Comparison of ENCODE assay signal across 24 cellular contexts in genomic region chr3:73143401-73143800, GRCh38.
"Had no signal": no experiment of that assay in that cellular context is flagged by ENCODE, and none has a peak within 500 bp of the region (broad histone marks: within the 10 kb centered on the region; RNA-seq: fewer than 3 reads in every experiment).

No MANE protein-coding gene starts in this region.

- H3K36me3 ChIP-seq: pancreas, thyroid gland, upper lobe of right lung had no signal

- H3K36me3 Mint-ChIP-seq: activated naive CD4-positive, alpha-beta T cell treated with anti-CD3 and anti-CD28 coated beads, Interleukin-2, amount 50 U/mL, for 24 hours; T-cell had no signal

- H3K9me3 ChIP-seq: pancreas, psoas muscle, thyroid gland, upper lobe of right lung had no signal

- DNase-seq: activated CD4-positive, alpha-beta T cell treated with anti-CD3 and anti-CD28 coated beads, Interleukin-2, amount 10 ng/mL, durations not matched to agents 7 days and 5 days; activated CD4-positive, CD25-positive, alpha-beta regulatory T cell treated with anti-CD3 and anti-CD28 coated beads, Interleukin-2, amount 50 U/mL, for 72 hours; activated CD8-positive, alpha-beta T cell treated with anti-CD3 and anti-CD28 coated beads for 36 hours; activated gamma-delta T cell; aorta; central memory CD4-positive, alpha-beta T cell; dermis blood vessel endothelial cell; effector CD8-positive, alpha-beta T cell; foreskin melanocyte; hypothalamus; mesenchymal stem cell; pancreas; psoas muscle; stimulated activated CD4-positive, alpha-beta T cell treated with anti-CD3 and anti-CD28 coated beads, Interleukin-1b, Interleukin-23, amount 100 ng/mL, for 48 hours; substantia nigra; T-cell; upper lobe of right lung had no signal

- H3K27ac Mint-ChIP-seq: activated CD4-positive, alpha-beta T cell treated with anti-CD3 and anti-CD28 coated beads, Interleukin-2, amount 10 ng/mL, durations not matched to agents 7 days and 5 days; activated CD8-positive, alpha-beta T cell treated with anti-CD3 and anti-CD28 coated beads for 36 hours; activated naive CD4-positive, alpha-beta T cell treated with anti-CD3 and anti-CD28 coated beads, Interleukin-2, amount 50 U/mL, for 24 hours; activated T-helper 1 cell treated with anti-CD3 and anti-CD28 coated beads, Interleukin-12 subunit alpha, Interleukin-12 subunit beta, Interleukin-2, Interleukin-4 antibody, amounts not matched to agents 30 ng/mL and 10 ng/mL and 1 ng/mL, durations not matched to agents 14 hours and 24 hours and 36 hours; stimulated activated naive CD8-positive, alpha-beta T cell treated with anti-CD3 and anti-CD28 coated beads, Interleukin-15, Interleukin-2, amounts not matched to agents 100 ng/mL and 50 ng/mL, for 24 hours; T-cell; T-helper 2 cell treated with Interferon-gamma antibody and Interleukin-4, amounts not matched to agents 5 μg/mL and 100 μg/mL, for 36 hours had no signal

- H3K27ac ChIP-seq: pancreas, psoas muscle, thyroid gland, upper lobe of right lung, VCaP had no signal

- H3K4me3 ChIP-seq: pancreas, psoas muscle, thyroid gland, upper lobe of right lung had no signal

- H3K27me3 ChIP-seq: pancreas, thyroid gland, upper lobe of right lung had no signal

- H3K9me3 Mint-ChIP-seq: activated CD4-positive, alpha-beta T cell treated with anti-CD3 and anti-CD28 coated beads, Interleukin-2, amount 10 ng/mL, durations not matched to agents 7 days and 5 days; activated CD8-positive, alpha-beta T cell treated with anti-CD3 and anti-CD28 coated beads for 36 hours; activated naive CD4-positive, alpha-beta T cell treated with anti-CD3 and anti-CD28 coated beads, Interleukin-2, amount 50 U/mL, for 24 hours; activated T-helper 1 cell treated with anti-CD3 and anti-CD28 coated beads, Interleukin-12 subunit alpha, Interleukin-12 subunit beta, Interleukin-2, Interleukin-4 antibody, amounts not matched to agents 30 ng/mL and 10 ng/mL and 1 ng/mL, durations not matched to agents 14 hours and 24 hours and 36 hours; neural crest cell; stimulated activated naive CD8-positive, alpha-beta T cell treated with anti-CD3 and anti-CD28 coated beads, Interleukin-15, Interleukin-2, amounts not matched to agents 100 ng/mL and 50 ng/mL, for 24 hours; T-cell; T-helper 2 cell treated with Interferon-gamma antibody and Interleukin-4, amounts not matched to agents 5 μg/mL and 100 μg/mL, for 36 hours had no signal

- H3K4me1 ChIP-seq: psoas muscle, thyroid gland had no signal

- H3K4me1 Mint-ChIP-seq: activated CD4-positive, alpha-beta T cell treated with anti-CD3 and anti-CD28 coated beads, Interleukin-2, amount 10 ng/mL, durations not matched to agents 7 days and 5 days; activated naive CD4-positive, alpha-beta T cell treated with anti-CD3 and anti-CD28 coated beads, Interleukin-2, amount 50 U/mL, for 24 hours; T-cell had no signal

- H3K4me3 Mint-ChIP-seq: activated CD4-positive, alpha-beta T cell treated with anti-CD3 and anti-CD28 coated beads, Interleukin-2, amount 10 ng/mL, durations not matched to agents 7 days and 5 days; activated CD8-positive, alpha-beta T cell treated with anti-CD3 and anti-CD28 coated beads for 36 hours; activated naive CD4-positive, alpha-beta T cell treated with anti-CD3 and anti-CD28 coated beads, Interleukin-2, amount 50 U/mL, for 24 hours; activated T-helper 1 cell treated with anti-CD3 and anti-CD28 coated beads, Interleukin-12 subunit alpha, Interleukin-12 subunit beta, Interleukin-2, Interleukin-4 antibody, amounts not matched to agents 30 ng/mL and 10 ng/mL and 1 ng/mL, durations not matched to agents 14 hours and 24 hours and 36 hours; neural crest cell; stimulated activated naive CD8-positive, alpha-beta T cell treated with anti-CD3 and anti-CD28 coated beads, Interleukin-15, Interleukin-2, amounts not matched to agents 100 ng/mL and 50 ng/mL, for 24 hours; T-cell; T-helper 2 cell treated with Interferon-gamma antibody and Interleukin-4, amounts not matched to agents 5 μg/mL and 100 μg/mL, for 36 hours had no signal
